Comparison of ENCODE assay signal across 15 cellular contexts in genomic region chr3:187952849-187953248, GRCh38.
"Had no signal": no experiment of that assay in that cellular context is flagged by ENCODE, and none has a peak within 500 bp of the region (broad histone marks: within the 10 kb centered on the region; RNA-seq: fewer than 3 reads in every experiment).

No MANE protein-coding gene starts in this region.

- DNase-seq: activated B cell treated with CpG ODN at 0.5 μM for 24 hours; activated CD4-positive, alpha-beta T cell treated with anti-CD3 and anti-CD28 coated beads, Interleukin-2, amount 10 ng/mL, durations not matched to agents 24 days and 14 days; activated CD8-positive, alpha-beta memory T cell treated with anti-CD3 and anti-CD28 coated beads for 24 hours; activated naive CD4-positive, alpha-beta T cell treated with Interleukin-2 at 50 U/mL for 16 hours; gastrocnemius medialis; heart right ventricle; left ventricle myocardium superior; nephron progenitor cell; psoas muscle; sigmoid colon; stimulated activated naive CD4-positive, alpha-beta T cell; trophoblast cell had no signal

- H3K4me3 ChIP-seq: cardiac muscle cell, gastrocnemius medialis, heart right ventricle, psoas muscle, sigmoid colon had no signal

- H3K9me3 Mint-ChIP-seq: activated B cell treated with CpG ODN at 0.5 μM for 24 hours, nephron progenitor cell had no signal

- FAIRE-seq: astrocyte, islet of Langerhans had no signal

- ATAC-seq: gastrocnemius medialis, heart right ventricle, left ventricle myocardium superior, psoas muscle had no signal

- H3K27ac Mint-ChIP-seq: activated B cell treated with CpG ODN at 0.5 μM for 24 hours, nephron progenitor cell had no signal

- H3K4me1 ChIP-seq: sigmoid colon had no signal

- H3K4me3 Mint-ChIP-seq: activated B cell treated with CpG ODN at 0.5 μM for 24 hours; activated CD4-positive, alpha-beta T cell treated with anti-CD3 and anti-CD28 coated beads, Interleukin-2, amount 10 ng/mL, durations not matched to agents 24 days and 14 days; nephron progenitor cell had no signal

- H3K27ac ChIP-seq: cardiac muscle cell, sigmoid colon had no signal

- H3K36me3 ChIP-seq: cardiac muscle cell, gastrocnemius medialis, heart right ventricle, sigmoid colon had no signal

- H3K27me3 ChIP-seq: cardiac muscle cell, gastrocnemius medialis, heart right ventricle, sigmoid colon had no signal

- H3K9me3 ChIP-seq: gastrocnemius medialis, heart right ventricle, psoas muscle, sigmoid colon had no signal

- H3K27me3 Mint-ChIP-seq: activated CD4-positive, alpha-beta T cell treated with anti-CD3 and anti-CD28 coated beads, Interleukin-2, amount 10 ng/mL, durations not matched to agents 24 days and 14 days had no signal
